In the genomic region with DNA sequence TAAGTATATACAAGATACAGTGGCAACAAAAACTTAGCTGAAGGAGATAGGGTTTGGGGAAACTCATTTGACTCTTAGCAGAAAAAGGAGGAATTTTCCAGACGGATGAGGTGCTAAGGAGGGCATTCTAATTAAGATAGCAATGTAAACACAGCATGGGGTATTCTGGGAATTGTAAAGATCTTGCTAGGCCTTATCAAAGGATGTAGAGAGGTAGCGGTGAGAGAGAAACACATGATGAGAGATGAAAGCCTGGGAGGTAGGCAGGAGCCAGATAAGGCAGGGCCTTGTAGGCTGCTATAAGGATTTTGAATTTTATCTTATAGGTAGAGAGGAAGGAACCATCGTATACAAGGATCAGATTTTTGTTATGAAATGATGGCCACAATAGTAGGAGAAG, we compare ENCODE assay signal across 24 cellular contexts.
"Had no signal": no experiment of that assay in that cellular context is flagged by ENCODE, and none has a peak within 500 bp of the region (broad histone marks: within the 10 kb centered on the region; RNA-seq: fewer than 3 reads in every experiment).

No MANE protein-coding gene starts in this region.

- H3K9me3 ChIP-seq: esophagus muscularis mucosa, gastroesophageal sphincter, neutrophil, psoas muscle, spleen, stomach, thoracic aorta, transverse colon had no signal

- H3K27ac Mint-ChIP-seq: nephron; stimulated activated memory B cell treated with anti-CD40 and anti-IgM and Interleukin-4, amounts not matched to agents 10 μg/mL and 1 μg/mL and 100 μg/mL, for 72 hours had no signal

- DNase-seq: central memory CD4-positive, alpha-beta T cell; cortex of kidney; dorsolateral prefrontal cortex; effector memory CD4-positive, alpha-beta T cell; foreskin fibroblast; glutamatergic neuron; kidney glomerular epithelial cell; midbrain; psoas muscle; spleen; stimulated activated CD4-positive, alpha-beta T cell treated with anti-CD3 and anti-CD28 coated beads, Interleukin-15, amount 100 ng/mL, for 24 hours; stimulated activated CD4-positive, alpha-beta T cell treated with anti-CD3 and anti-CD28 coated beads, Interleukin-1b, Interleukin-23, amount 100 ng/mL, for 48 hours; stimulated activated CD4-positive, alpha-beta T cell treated with anti-CD3 and anti-CD28 coated beads, Interleukin-4, amount 100 ng/mL, for 24 hours; stomach; substantia nigra; transverse colon had no signal

- H3K36me3 ChIP-seq: esophagus muscularis mucosa, gastroesophageal sphincter, neutrophil, spleen, stomach, thoracic aorta, transverse colon had no signal

- H3K36me3 Mint-ChIP-seq: stimulated activated memory B cell treated with anti-CD40 and anti-IgM and Interleukin-4, amounts not matched to agents 10 μg/mL and 1 μg/mL and 100 μg/mL, for 72 hours had no signal

- H3K9me3 Mint-ChIP-seq: nephron; stimulated activated memory B cell treated with anti-CD40 and anti-IgM and Interleukin-4, amounts not matched to agents 10 μg/mL and 1 μg/mL and 100 μg/mL, for 72 hours had no signal

- H3K4me1 ChIP-seq: gastroesophageal sphincter, psoas muscle, spleen, stomach, transverse colon had no signal

- ATAC-seq: gastroesophageal sphincter; psoas muscle; sciatic nerve; stimulated activated memory B cell treated with anti-CD40 and anti-IgM and Interleukin-4, amounts not matched to agents 10 μg/mL and 1 μg/mL and 100 μg/mL, for 72 hours had no signal

- H3K4me3 Mint-ChIP-seq: nephron; stimulated activated memory B cell treated with anti-CD40 and anti-IgM and Interleukin-4, amounts not matched to agents 10 μg/mL and 1 μg/mL and 100 μg/mL, for 72 hours had no signal

- H3K27ac ChIP-seq: dorsolateral prefrontal cortex, epithelial cell of prostate, esophagus muscularis mucosa, gastroesophageal sphincter, neutrophil, psoas muscle, spleen, stomach, thoracic aorta, transverse colon had no signal

- H3K4me3 ChIP-seq: dorsolateral prefrontal cortex, esophagus muscularis mucosa, gastroesophageal sphincter, psoas muscle, spleen, stomach, thoracic aorta, transverse colon had no signal

- H3K27me3 ChIP-seq: dorsolateral prefrontal cortex, esophagus muscularis mucosa, gastroesophageal sphincter, neutrophil, spleen, stomach, transverse colon had no signal

- H3K4me1 Mint-ChIP-seq: nephron; stimulated activated memory B cell treated with anti-CD40 and anti-IgM and Interleukin-4, amounts not matched to agents 10 μg/mL and 1 μg/mL and 100 μg/mL, for 72 hours had no signal
